In genomic region chr12:11651377-11651776, GRCh38 we compare ENCODE assay signal across 8 cellular contexts. TPM values are rescaled to one million over a fixed set of nuclear protein-coding genes. Genes with fewer than 3 reads are reported as not detected.
DNase-seq lines count a peak whose midpoint lies in the region; ATAC-seq and TF ChIP-seq lines count a peak whose summit lies in the region.

No MANE protein-coding gene starts in this region.

- H3K4me1 ChIP-seq in body of pancreas (peaks cover 42% of the 10 kb centered on the region), mesenchymal stem cell (ENCODE audit: control insufficient read depth, insufficient read depth, low read depth, low read length) (peaks cover 13% of the 10 kb centered on the region), upper lobe of left lung (peaks cover 35 to 53% (median 37%) of the 10 kb centered on the region in 4 donors)

- H3K4me3 ChIP-seq in body of pancreas (peak overlapping the region in 1 of 2 donors; percentile 69), mesenchymal stem cell (ENCODE audit: insufficient read depth in 1 of 2, low read depth in 1 of 2, low read length in 2 of 2) (peak overlapping the region in 1 of 2 experiments; percentile 97), upper lobe of left lung (peak overlapping the region; percentile 15 to 89 (median 68))

- H2BK120ac ChIP-seq in mesenchymal stem cell (ENCODE audit: low read depth, low read length), result no peak overlapping the region

- no peak overlapping the region for H2BK5ac ChIP-seq in mesenchymal stem cell (ENCODE audit: low read depth, low read length, poor library complexity, severe bottlenecking)

- no peak for TF ChIP-seq POLR2A in body of pancreas (IDR thresholded peaks at IDR 0.05)
- TF ChIP-seq POLR2A in upper lobe of left lung (IDR thresholded peaks at IDR 0.05), result no peak

- no peaks in the 10 kb centered on the region for H3K36me3 ChIP-seq in body of pancreas (replicated peaks in 1 of 2; ENCODE audit: insufficient read depth in 1 of 2, low read depth in 2 of 2)
- no peaks in the 10 kb centered on the region for H3K36me3 ChIP-seq in mesenchymal stem cell (ENCODE audit: control insufficient read depth in 1 of 2, insufficient read depth in 2 of 2, low read depth in 1 of 2, low read length in 2 of 2)
- H3K36me3 ChIP-seq in upper lobe of left lung, result no peaks in the 10 kb centered on the region

- no peak overlapping the region for H3K18ac ChIP-seq in mesenchymal stem cell (ENCODE audit: low read depth in 1 of 2, low read length in 2 of 2)

- H3K4me1 Mint-ChIP-seq in activated naive CD4-positive, alpha-beta T cell treated with anti-CD3 and anti-CD28 coated beads, Interleukin-2, amount 10 ng/mL, durations not matched to agents 7 days and 5 days, result peaks cover 51% of the 10 kb centered on the region

- CTCF ChIA-PET in activated naive CD4-positive, alpha-beta T cell treated with anti-CD3 and anti-CD28 coated beads, Interleukin-2, amount 10 ng/mL, durations not matched to agents 7 days and 5 days (lab: Charles Lee), result no interaction called here

- H3K9ac ChIP-seq in mesenchymal stem cell (ENCODE audit: low read length), result peak overlapping the region; percentile 95

- H3K4me2 ChIP-seq in mesenchymal stem cell (ENCODE audit: low read length, poor library complexity, severe bottlenecking), result peak overlapping the region; percentile 80

- intact Hi-C loops in body of pancreas (cut with DNase I), result no loop called here

- peak overlapping the region; percentile 95 for H3K4me3 Mint-ChIP-seq in activated naive CD4-positive, alpha-beta T cell treated with anti-CD3 and anti-CD28 coated beads, Interleukin-2, amount 10 ng/mL, durations not matched to agents 7 days and 5 days

- H3K14ac ChIP-seq in mesenchymal stem cell (ENCODE audit: low read length in 2 of 2), result no peak overlapping the region

- H3K9me3 Mint-ChIP-seq in activated naive CD4-positive, alpha-beta T cell treated with anti-CD3 and anti-CD28 coated beads, Interleukin-2, amount 10 ng/mL, durations not matched to agents 7 days and 5 days, result no peaks in the 10 kb centered on the region

- no peaks in the 10 kb centered on the region for H3K79me1 ChIP-seq in mesenchymal stem cell (replicated peaks; ENCODE audit: low read length, poor library complexity, severe bottlenecking)

- H3K27ac ChIP-seq in body of pancreas (peak overlapping the region in 3 of 4 donors; percentile 95 to 98 (median 98)), mesenchymal stem cell (ENCODE audit: low read length, poor library complexity, severe bottlenecking) (peak overlapping the region; percentile 84), upper lobe of left lung (peak overlapping the region; percentile 94 to 97 (median 96))

- no peaks in the 10 kb centered on the region for H3K27me3 ChIP-seq in body of pancreas
- no peaks in the 10 kb centered on the region for H3K27me3 ChIP-seq in mesenchymal stem cell (ENCODE audit: control insufficient read depth in 1 of 2, insufficient read depth in 1 of 2, low read length in 2 of 2)
- H3K27me3 ChIP-seq in upper lobe of left lung, result no peaks in the 10 kb centered on the region

- in situ Hi-C loops in G401 (cut with HindIII; ENCODE audit: low sequenced_read_pairs), result no loop called here

- no peak overlapping the region for H3K4ac ChIP-seq in mesenchymal stem cell (ENCODE audit: low read depth in 1 of 2, low read length in 2 of 2)

- no peak overlapping the region for H2BK15ac ChIP-seq in mesenchymal stem cell (ENCODE audit: low read depth, poor library complexity, severe bottlenecking)

- H2BK12ac ChIP-seq in mesenchymal stem cell (ENCODE audit: low read length in 2 of 2), result no peak overlapping the region

- H3K9me3 ChIP-seq in body of pancreas, result no peaks in the 10 kb centered on the region
- H3K9me3 ChIP-seq in mesenchymal stem cell (ENCODE audit: control insufficient read depth, low read length), result no peaks in the 10 kb centered on the region
- H3K9me3 ChIP-seq in upper lobe of left lung, result no peaks in the 10 kb centered on the region

- no peak overlapping the region for H2AFZ ChIP-seq in mesenchymal stem cell (ENCODE audit: low read depth, low read length)

- no peak overlapping the region for H4K8ac ChIP-seq in mesenchymal stem cell (ENCODE audit: low read length)

- TF ChIP-seq EP300 in upper lobe of left lung (IDR thresholded peaks at IDR 0.05), result no peak

- no peak overlapping the region for H4K91ac ChIP-seq in mesenchymal stem cell (ENCODE audit: low read length)

- H2AK5ac ChIP-seq in mesenchymal stem cell (ENCODE audit: low read length, severe bottlenecking), result no peak overlapping the region

- H3K23ac ChIP-seq in mesenchymal stem cell (ENCODE audit: low read length in 2 of 2), result no peak overlapping the region

- H3K27me3 Mint-ChIP-seq in activated naive CD4-positive, alpha-beta T cell treated with anti-CD3 and anti-CD28 coated beads, Interleukin-2, amount 10 ng/mL, durations not matched to agents 7 days and 5 days, result no peaks in the 10 kb centered on the region

- no peak for ATAC-seq in body of pancreas
- no peak for ATAC-seq in upper lobe of left lung (ENCODE audit: low FRiP score in 2 of 2)
- no peak for ATAC-seq in GM21381 (IDR thresholded peaks at IDR 0.05; ENCODE audit: unreplicated experiment)

- TF ChIP-seq CTCF in body of pancreas (IDR thresholded peaks at IDR 0.05) (no peak), upper lobe of left lung (IDR thresholded peaks at IDR 0.05) (no peak)

- peaks cover 13% of the 10 kb centered on the region for H3K36me3 Mint-ChIP-seq in activated naive CD4-positive, alpha-beta T cell treated with anti-CD3 and anti-CD28 coated beads, Interleukin-2, amount 10 ng/mL, durations not matched to agents 7 days and 5 days

- no peak for DNase-seq in activated naive CD4-positive, alpha-beta T cell treated with anti-CD3 and anti-CD28 coated beads, Interleukin-2, amount 10 ng/mL, durations not matched to agents 7 days and 5 days
- no peak for DNase-seq in activated naive CD4-positive, alpha-beta T cell treated with anti-CD3 and anti-CD28 coated beads, Interleukin-2, amount 50 U/mL, for 16 hours
- no peak for DNase-seq in body of pancreas
- DNase-seq in mesenchymal stem cell, result no peak
- DNase-seq in upper lobe of left lung, result no peak
- no peak for DNase-seq in NCI-H2171 treated with DMSO at 0.1 percent for 48 hours (lab: John Stamatoyannopoulos, UW)
- DNase-seq in G401 (ENCODE audit: low spot score), result no peak

- peak overlapping the region; percentile 95 for H3K27ac Mint-ChIP-seq in activated naive CD4-positive, alpha-beta T cell treated with anti-CD3 and anti-CD28 coated beads, Interleukin-2, amount 10 ng/mL, durations not matched to agents 7 days and 5 days

- WGBS in body of pancreas, 2 donors, result 13 to 22% methylated on average over 5 of the region's 5 CpGs
- 91% methylated on average over 4 of the region's 5 CpGs for WGBS in mesenchymal stem cell
- 22 to 23% methylated on average over 5 of the region's 5 CpGs for WGBS in upper lobe of left lung, 2 donors

RNA-seq across cellular contexts. Expression of gene ETV6, which starts 1.9 kb away (rescaled TPM):
- total RNA-seq in body of pancreas (10 to 100 TPM; 17.5 to 17.9 TPM), upper lobe of left lung (10 to 100 TPM; 22.2 to 93.2 (median 37.5) TPM)
- 10.9 TPM for polyA plus RNA-seq in mesenchymal stem cell (2013, experiment 1 of 2)
- polyA plus RNA-seq in mesenchymal stem cell (2013, experiment 2 of 2), result 10.4 TPM
- 1.3 and 1.8 TPM in 2 replicates for total RNA-seq in G401 (2014; rRNA removed; shearing (Covaris generic))
